ENCODE assay signal across 1 cellular context in genomic region chr1:200253774-200254495, GRCh38.
TF ChIP-seq lines count a peak whose summit lies in the region.

No MANE protein-coding gene starts in this region.

TF ChIP-seq in GM12878, 131 proteins besides CTCF, POLR2A, EP300 and RAD21 (continued from another document and continues in another):
- TF ChIP-seq REST (IDR thresholded peaks at IDR 0.05; ENCODE audit: low read depth, low read length) (no peak), CREM (IDR thresholded peaks at IDR 0.05; ENCODE audit: low read depth) (no peak), TARDBP (IDR thresholded peaks at IDR 0.05; ENCODE audit: borderline replicate concordance) (no peak), ZNF384 (IDR thresholded peaks at IDR 0.05; ENCODE audit: borderline replicate concordance, low read depth, low read length) (no peak), CBX5 (IDR thresholded peaks at IDR 0.05; ENCODE audit: low read depth) (0 out of 2 replicates have a peak, but pooled peaks have one; percentile 33), TAF1 (IDR thresholded peaks at IDR 0.05; ENCODE audit: borderline replicate concordance, low read depth, low read length) (no peak), PKNOX1 (IDR thresholded peaks at IDR 0.05) (no peak), HSF1 (IDR thresholded peaks at IDR 0.05; ENCODE audit: low read depth, low read length) (no peak), MTA3 (IDR thresholded peaks at IDR 0.05; ENCODE audit: borderline replicate concordance, low read length) (peak; percentile 79; the same call in 1 of the 2 replicates), SP1 (IDR thresholded peaks at IDR 0.05; ENCODE audit: low read depth, low read length) (no peak), ZNF687 (IDR thresholded peaks at IDR 0.05) (no peak), MXI1 (IDR thresholded peaks at IDR 0.05; ENCODE audit: low read depth, low read length) (no peak), FOS (IDR thresholded peaks at IDR 0.05; ENCODE audit: borderline replicate concordance, extremely low read depth, insufficient read length) (no peak), MAX (IDR thresholded peaks at IDR 0.05; ENCODE audit: low read depth, low read length) (no peak), ZBTB11 (CRISPR knock-in tag; IDR thresholded peaks at IDR 0.05) (no peak), GATAD2B (conservative IDR thresholded peaks at IDR 0.05; ENCODE audit: low read depth) (no peak), SUPT20H (IDR thresholded peaks at IDR 0.05; ENCODE audit: borderline replicate concordance, control insufficient read depth, low read depth, low read length) (no peak), SPI1 (IDR thresholded peaks at IDR 0.05; ENCODE audit: borderline replicate concordance, insufficient read depth, low read depth, low read length) (no peak), TCF12 (IDR thresholded peaks at IDR 0.05; ENCODE audit: low read depth, low read length) (no peak), POLR2AphosphoS2 (IDR thresholded peaks at IDR 0.05; ENCODE audit: low read depth, low read length) (no peak), FOXM1 (IDR thresholded peaks at IDR 0.05; ENCODE audit: low read depth, low read length) (peak; percentile 89), SIN3A (IDR thresholded peaks at IDR 0.05; ENCODE audit: low read depth, low read length) (no peak), NFXL1 (IDR thresholded peaks at IDR 0.05; ENCODE audit: borderline replicate concordance) (no peak), IRF3 (IDR thresholded peaks at IDR 0.05) (no peak), IRF4 (IDR thresholded peaks at IDR 0.05; ENCODE audit: low read depth, low read length) (peak; percentile 51; the same call in 1 of the 2 replicates), CEBPZ (IDR thresholded peaks at IDR 0.05; ENCODE audit: low read depth, low read length) (no peak), RELB (IDR thresholded peaks at IDR 0.05; ENCODE audit: low read depth) (no peak), GABPA (IDR thresholded peaks at IDR 0.05; ENCODE audit: low read depth) (no peak), ZNF24 (IDR thresholded peaks at IDR 0.05) (no peak), EGR1 (IDR thresholded peaks at IDR 0.05; ENCODE audit: borderline replicate concordance in 1 of 2, low read depth in 2 of 2, low read length in 2 of 2) (no peak), ZZZ3 (IDR thresholded peaks at IDR 0.05; ENCODE audit: control insufficient read depth, insufficient read length, low read depth) (no peak), SKIL (IDR thresholded peaks at IDR 0.05; ENCODE audit: low read depth, poor library complexity, severe bottlenecking) (no peak), TBL1XR1 (IDR thresholded peaks at IDR 0.05; ENCODE audit: low read depth, low read length) (no peak), HDAC2 (IDR thresholded peaks at IDR 0.05) (no peak), PAX5 (IDR thresholded peaks at IDR 0.05; ENCODE audit: borderline replicate concordance, low read depth, low read length) (no peak)
